Comparison of ENCODE assay signal across 8 cellular contexts in the genomic region with DNA sequence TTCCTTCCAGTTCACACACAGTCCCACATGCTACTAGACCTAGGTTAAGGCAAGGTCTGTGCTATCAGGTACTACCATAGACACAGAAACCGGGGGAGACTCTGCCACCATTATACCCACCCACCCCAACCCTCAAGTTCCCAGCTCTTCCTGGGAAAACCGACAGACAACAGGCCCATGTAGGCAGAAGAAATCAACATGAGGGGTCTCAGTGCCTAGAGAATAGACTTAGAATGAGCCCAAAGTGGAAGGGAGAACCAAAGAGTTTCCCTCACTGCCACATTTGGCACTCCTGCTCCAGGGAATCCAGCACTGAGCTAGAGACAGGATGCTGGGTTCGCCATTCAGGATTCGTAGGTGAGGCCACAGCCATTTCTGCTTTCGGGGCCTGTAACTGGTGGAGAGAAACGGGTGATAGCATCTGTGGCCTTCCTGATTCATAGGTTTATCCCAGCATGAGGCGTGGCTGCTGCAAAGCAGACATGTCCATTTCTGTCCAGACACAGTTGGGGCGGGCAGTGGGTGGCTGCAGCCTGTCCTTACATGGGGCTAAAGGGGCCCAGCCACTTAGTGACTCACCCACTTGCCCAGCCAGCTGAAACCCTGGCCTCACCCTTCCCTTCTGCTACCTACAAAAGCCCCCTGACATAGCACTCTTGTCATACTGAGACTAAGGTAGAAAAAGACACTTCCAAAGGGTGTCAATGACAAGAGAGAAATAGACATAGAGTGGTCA.
DNase-seq lines count a peak whose midpoint lies in the region; ATAC-seq and TF ChIP-seq lines count a peak whose summit lies in the region.

No MANE protein-coding gene starts in this region.

- H3K36me3 Mint-ChIP-seq in activated T-cell treated with anti-CD3 and anti-CD28 coated beads, Interleukin-2, amount 50 U/mL, for 24 hours (ENCODE audit: low read depth), result no peaks in the 10 kb centered on the region
- no peaks in the 10 kb centered on the region for H3K36me3 Mint-ChIP-seq in nephron (ENCODE audit: low read depth)

- no peak overlapping the region for H3K4me2 ChIP-seq in Karpas-422 (ENCODE audit: low read depth, low read length, poor library complexity, severe bottlenecking)

- H3K27me3 ChIP-seq in brain microvascular endothelial cell (replicated peaks), result no peaks in the 10 kb centered on the region
- no peaks in the 10 kb centered on the region for H3K27me3 ChIP-seq in Karpas-422 (ENCODE audit: low read length)

- peaks cover 93% of the 10 kb centered on the region for H3K4me1 Mint-ChIP-seq in activated T-cell treated with anti-CD3 and anti-CD28 coated beads, Interleukin-2, amount 50 U/mL, for 24 hours (ENCODE audit: low read depth)
- H3K4me1 Mint-ChIP-seq in nephron, result peaks cover 82% of the 10 kb centered on the region

- H3K4me3 ChIP-seq in brain microvascular endothelial cell (ENCODE audit: low read depth, low read length) (no peak overlapping the region), Karpas-422 (ENCODE audit: low read length) (no peak overlapping the region)

- H3K9me3 Mint-ChIP-seq in activated T-cell treated with anti-CD3 and anti-CD28 coated beads, Interleukin-2, amount 50 U/mL, for 24 hours, result no peaks in the 10 kb centered on the region
- no peaks in the 10 kb centered on the region for H3K9me3 Mint-ChIP-seq in nephron

- H3K9me2 ChIP-seq in Karpas-422 (replicated peaks; ENCODE audit: insufficient read depth, low read length), result no peaks in the 10 kb centered on the region

- no peak overlapping the region for H3K4me3 Mint-ChIP-seq in activated T-cell treated with anti-CD3 and anti-CD28 coated beads, Interleukin-2, amount 50 U/mL, for 24 hours
- peak overlapping the region in 2 of 3 experiments; percentile 10 to 41 for H3K4me3 Mint-ChIP-seq in nephron

- no peaks in the 10 kb centered on the region for H3K79me2 ChIP-seq in Karpas-422 (ENCODE audit: low read length)

- H3K27me3 Mint-ChIP-seq in activated T-cell treated with anti-CD3 and anti-CD28 coated beads, Interleukin-2, amount 50 U/mL, for 24 hours, result no peaks in the 10 kb centered on the region
- H3K27me3 Mint-ChIP-seq in nephron (ENCODE audit: low read depth), result peaks cover 10% of the 10 kb centered on the region

- no peak for DNase-seq in activated T-cell treated with anti-CD3 and anti-CD28 coated beads, Interleukin-2, amount 50 U/mL, for 24 hours
- DNase-seq in activated T-cell treated with anti-CD3 and anti-CD28 coated beads for 4 hours, result no peak
- peak; percentile 52 for DNase-seq in brain microvascular endothelial cell
- no peak for DNase-seq in activated gamma-delta T cell treated with Interleukin-2 at 50 U/mL for 16 hours
- no peak for DNase-seq in DMS79 treated with DMSO at 0.1 percent for 48 hours (lab: John Stamatoyannopoulos, UW)
- no peak for DNase-seq in Karpas-422

- H3K9ac ChIP-seq in Karpas-422 (ENCODE audit: low read length), result no peak overlapping the region

- no peaks in the 10 kb centered on the region for H3K9me3 ChIP-seq in Karpas-422 (ENCODE audit: low read length)

- in situ Hi-C loops in brain microvascular endothelial cell (cut with HindIII; ENCODE audit: low pct_ligation_motif_present, low sequenced_read_pairs), result no loop called here

- TF ChIP-seq CTCF in brain microvascular endothelial cell (IDR thresholded peaks at IDR 0.05; ENCODE audit: low read depth, low read length, missing control alignments) (no peak), nephron (IDR thresholded peaks at IDR 0.05; ENCODE audit: unreplicated experiment in 3 of 3) (no peak)

- H3K27ac ChIP-seq in brain microvascular endothelial cell, result peak overlapping the region; percentile 20
- H3K27ac ChIP-seq in Karpas-422 (ENCODE audit: low read length), result no peak overlapping the region

- peak; percentile 17 for ATAC-seq in HG03521 (IDR thresholded peaks at IDR 0.05; ENCODE audit: unreplicated experiment)

- no peak overlapping the region for H2AFZ ChIP-seq in Karpas-422 (ENCODE audit: low read length)

- H4K20me1 ChIP-seq in Karpas-422 (ENCODE audit: insufficient read depth, low read depth, low read length), result no peaks in the 10 kb centered on the region

- peak overlapping the region; percentile 82 for H3K27ac Mint-ChIP-seq in activated T-cell treated with anti-CD3 and anti-CD28 coated beads, Interleukin-2, amount 50 U/mL, for 24 hours
- H3K27ac Mint-ChIP-seq in nephron, result peak overlapping the region; percentile 95 to 99 (median 98)

- H3K36me3 ChIP-seq in brain microvascular endothelial cell (replicated peaks) (no peaks in the 10 kb centered on the region), Karpas-422 (ENCODE audit: insufficient read depth, low read length) (no peaks in the 10 kb centered on the region)

- H3K4me1 ChIP-seq in Karpas-422 (ENCODE audit: low read length), result peaks cover 44% of the 10 kb centered on the region
